In the genomic region with DNA sequence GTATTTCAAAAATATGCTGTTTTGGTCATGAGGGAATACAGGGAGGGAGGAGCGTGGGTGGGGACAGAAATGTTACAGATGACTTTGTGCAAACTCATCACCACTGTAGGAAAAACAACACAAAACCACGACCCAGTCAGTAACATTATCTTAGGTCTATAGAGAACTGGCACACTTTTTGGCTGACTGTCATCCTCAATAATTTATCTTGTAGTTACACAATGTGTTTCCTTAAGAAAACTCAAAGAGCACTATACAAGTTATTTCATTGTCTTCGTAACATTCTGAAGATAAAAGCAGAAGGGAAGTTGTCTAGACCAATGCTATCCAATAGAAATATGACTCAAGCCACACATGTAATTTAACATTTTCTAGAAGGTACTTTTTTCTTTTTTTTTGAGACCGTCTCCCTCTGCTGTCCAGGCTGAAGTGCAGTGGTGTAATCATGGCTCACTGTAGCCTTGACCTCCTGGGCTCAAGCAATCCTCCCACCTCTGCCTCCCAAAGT, we compare ENCODE assay signal across 14 cellular contexts. TPM values are rescaled to one million over a fixed set of nuclear protein-coding genes. Genes with fewer than 3 reads are reported as not detected.
DNase-seq lines count a peak whose midpoint lies in the region; ATAC-seq, FAIRE-seq and TF ChIP-seq lines count a peak whose summit lies in the region.
"Had no signal": no experiment of that assay in that cellular context is flagged by ENCODE, and none has a peak within 500 bp of the region (broad histone marks: within the 10 kb centered on the region; RNA-seq: fewer than 3 reads in every experiment).

No MANE protein-coding gene starts in this region.

- H3K4me1 Mint-ChIP-seq in activated T-helper 1 cell treated with anti-CD3 and anti-CD28 coated beads, Interleukin-12 subunit alpha, Interleukin-12 subunit beta, Interleukin-2, Interleukin-4 antibody, amounts not matched to agents 30 ng/mL and 10 ng/mL and 1 ng/mL, durations not matched to agents 14 hours and 24 hours and 36 hours (ENCODE audit: low read depth) = no peaks in the 10 kb centered on the region
- H3K4me1 Mint-ChIP-seq in stimulated activated naive CD8-positive, alpha-beta T cell treated with anti-CD3 and anti-CD28 coated beads, Interleukin-15, amount 100 ng/mL, for 72 hours = no peaks in the 10 kb centered on the region
- H3K4me1 Mint-ChIP-seq: neural crest cell, T-cell had no signal

- intact Hi-C loops in activated T-helper 1 cell treated with anti-CD3 and anti-CD28 coated beads, Interleukin-12 subunit alpha, Interleukin-12 subunit beta, Interleukin-2, Interleukin-4 antibody, amounts not matched to agents 30 ng/mL and 10 ng/mL and 1 ng/mL, durations not matched to agents 14 hours and 24 hours and 36 hours (cut with micrococcal nuclease) = no loop called here

- no peaks in the 10 kb centered on the region for H3K36me3 Mint-ChIP-seq in activated T-helper 1 cell treated with anti-CD3 and anti-CD28 coated beads, Interleukin-12 subunit alpha, Interleukin-12 subunit beta, Interleukin-2, Interleukin-4 antibody, amounts not matched to agents 30 ng/mL and 10 ng/mL and 1 ng/mL, durations not matched to agents 14 hours and 24 hours and 36 hours (ENCODE audit: low read depth)
- H3K36me3 Mint-ChIP-seq: T-cell had no signal

- no peak for ATAC-seq in stimulated activated naive CD8-positive, alpha-beta T cell treated with anti-CD3 and anti-CD28 coated beads, Interleukin-15, amount 100 ng/mL, for 72 hours
- ATAC-seq: T-cell had no signal

- H3K27ac ChIP-seq in fibroblast of lung (ENCODE audit: insufficient read depth, low read length) (no peak overlapping the region), WERI-Rb-1 (no peak overlapping the region)

- H3K9me3 ChIP-seq in fibroblast of lung (ENCODE audit: control insufficient read depth, insufficient read depth, low read depth, low read length) (no peaks in the 10 kb centered on the region), WERI-Rb-1 (ENCODE audit: severe bottlenecking) (no peaks in the 10 kb centered on the region)
- H3K9me3 ChIP-seq: upper lobe of left lung had no signal

- no peak overlapping the region for H3K4me3 Mint-ChIP-seq in activated T-helper 1 cell treated with anti-CD3 and anti-CD28 coated beads, Interleukin-12 subunit alpha, Interleukin-12 subunit beta, Interleukin-2, Interleukin-4 antibody, amounts not matched to agents 30 ng/mL and 10 ng/mL and 1 ng/mL, durations not matched to agents 14 hours and 24 hours and 36 hours
- H3K4me3 Mint-ChIP-seq in stimulated activated naive CD8-positive, alpha-beta T cell treated with anti-CD3 and anti-CD28 coated beads, Interleukin-15, amount 100 ng/mL, for 72 hours = no peak overlapping the region
- H3K4me3 Mint-ChIP-seq: neural crest cell, T-cell had no signal

- no peak overlapping the region for H3K4me3 ChIP-seq in fibroblast of lung (replicated peaks in 1 of 4; ENCODE audit: control extremely low read depth in 1 of 4, insufficient read depth in 1 of 4, low read depth in 3 of 4, low read length in 4 of 4)
- no peak overlapping the region for H3K4me3 ChIP-seq in skeletal muscle cell (ENCODE audit: low read depth, low read length)
- no peak overlapping the region for H3K4me3 ChIP-seq in WERI-Rb-1 (ENCODE audit: low read depth, low read length)
- H3K4me3 ChIP-seq: upper lobe of left lung had no signal

- no peak overlapping the region for H2AFZ ChIP-seq in fibroblast of lung (ENCODE audit: low read length)

- no peak overlapping the region for H3K9ac ChIP-seq in fibroblast of lung (ENCODE audit: insufficient read depth, low read length)

- H3K9me3 Mint-ChIP-seq in activated T-helper 1 cell treated with anti-CD3 and anti-CD28 coated beads, Interleukin-12 subunit alpha, Interleukin-12 subunit beta, Interleukin-2, Interleukin-4 antibody, amounts not matched to agents 30 ng/mL and 10 ng/mL and 1 ng/mL, durations not matched to agents 14 hours and 24 hours and 36 hours = no peaks in the 10 kb centered on the region
- peaks cover 0 to 7% of the 10 kb centered on the region in 2 donors for H3K9me3 Mint-ChIP-seq in stimulated activated naive CD8-positive, alpha-beta T cell treated with anti-CD3 and anti-CD28 coated beads, Interleukin-15, amount 100 ng/mL, for 72 hours
- H3K9me3 Mint-ChIP-seq: neural crest cell, T-cell had no signal

- TF ChIP-seq CTCF in fibroblast of lung (conservative IDR thresholded peaks at IDR 0.05 in 1 of 2, IDR thresholded peaks at IDR 0.05 in 1 of 2; ENCODE audit: low read depth in 1 of 2, low read length in 2 of 2) (peak in 1 of 2 donors; percentile 14), WERI-Rb-1 (IDR thresholded peaks at IDR 0.05; ENCODE audit: low read depth, low read length) (no peak)

- no peaks in the 10 kb centered on the region for H3K79me2 ChIP-seq in fibroblast of lung (ENCODE audit: control insufficient read depth, insufficient read depth, low read length)

- H3K27me3 Mint-ChIP-seq in activated T-helper 1 cell treated with anti-CD3 and anti-CD28 coated beads, Interleukin-12 subunit alpha, Interleukin-12 subunit beta, Interleukin-2, Interleukin-4 antibody, amounts not matched to agents 30 ng/mL and 10 ng/mL and 1 ng/mL, durations not matched to agents 14 hours and 24 hours and 36 hours (ENCODE audit: insufficient read depth) = no peaks in the 10 kb centered on the region
- no peaks in the 10 kb centered on the region for H3K27me3 Mint-ChIP-seq in stimulated activated naive CD8-positive, alpha-beta T cell treated with anti-CD3 and anti-CD28 coated beads, Interleukin-15, amount 100 ng/mL, for 72 hours
- H3K27me3 Mint-ChIP-seq: T-cell had no signal

- no peaks in the 10 kb centered on the region for H3K4me1 ChIP-seq in fibroblast of lung (ENCODE audit: control insufficient read depth, extremely low read depth, insufficient read depth, low read length)

- H3K4me2 ChIP-seq in fibroblast of lung (ENCODE audit: extremely low read depth, insufficient read depth, low read length) = no peak overlapping the region

- H3K27me3 ChIP-seq in fibroblast of lung (ENCODE audit: control insufficient read depth, insufficient read depth, low read length) (no peaks in the 10 kb centered on the region), WERI-Rb-1 (ENCODE audit: insufficient read depth, low read depth, severe bottlenecking) (no peaks in the 10 kb centered on the region)
- H3K27me3 ChIP-seq: upper lobe of left lung had no signal

- DNase-seq in GM19239 (ENCODE audit: insufficient read length, low spot score) (no peak), RPMI7951 (ENCODE audit: low read depth) (peak; percentile 25), fibroblast of lung (ENCODE audit: low read depth in 2 of 2) (peak; percentile 75 to 99), skeletal muscle cell (ENCODE audit: low read depth) (peak; percentile 80), NCI-H1048 (lab: John Stamatoyannopoulos, UW) (no peak), WERI-Rb-1 (no peak)
- no peak for DNase-seq in activated T-helper 1 cell treated with anti-CD3 and anti-CD28 coated beads, Interleukin-12 subunit alpha, Interleukin-12 subunit beta, Interleukin-2, Interleukin-4 antibody, amounts not matched to agents 30 ng/mL and 10 ng/mL and 1 ng/mL, durations not matched to agents 14 hours and 24 hours and 36 hours (ENCODE audit: low spot score)
- no peak for DNase-seq in stimulated activated naive CD8-positive, alpha-beta T cell treated with anti-CD3 and anti-CD28 coated beads, Interleukin-15, amount 100 ng/mL, for 72 hours
- DNase-seq: cerebellar nuclear complex, DND-41, NCI-H345, T-cell, upper lobe of left lung had no signal

- H3K36me3 ChIP-seq in fibroblast of lung (ENCODE audit: control insufficient read depth, insufficient read depth, low read length) (no peaks in the 10 kb centered on the region), WERI-Rb-1 (no peaks in the 10 kb centered on the region)
- H3K36me3 ChIP-seq: upper lobe of left lung had no signal

- peak; percentile 28 for FAIRE-seq in GM19239 (lab: Jason Lieb, UNC)

- H4K20me1 ChIP-seq in fibroblast of lung (ENCODE audit: control insufficient read depth, extremely low read depth, insufficient read depth, low read length) = no peaks in the 10 kb centered on the region

- no peak overlapping the region for H3K27ac Mint-ChIP-seq in activated T-helper 1 cell treated with anti-CD3 and anti-CD28 coated beads, Interleukin-12 subunit alpha, Interleukin-12 subunit beta, Interleukin-2, Interleukin-4 antibody, amounts not matched to agents 30 ng/mL and 10 ng/mL and 1 ng/mL, durations not matched to agents 14 hours and 24 hours and 36 hours
- H3K27ac Mint-ChIP-seq in stimulated activated naive CD8-positive, alpha-beta T cell treated with anti-CD3 and anti-CD28 coated beads, Interleukin-15, amount 100 ng/mL, for 72 hours = no peak overlapping the region
- H3K27ac Mint-ChIP-seq: T-cell had no signal

RNA-seq across cellular contexts. Expression of gene CDK14, which starts 16.9 kb away (rescaled TPM):
- total RNA-seq in RPMI7951 (2014; rRNA removed; shearing (Covaris generic)) = 5.2 and 9.3 TPM in 2 replicates
- 36.0 and 41.1 TPM in 2 replicates for total RNA-seq in fibroblast of lung
- polyA plus RNA-seq in fibroblast of lung = 23.6 and 28.9 TPM in 2 replicates
- 15.4 and 19.2 TPM in 2 replicates for polyA plus RNA-seq in fibroblast of lung (2012)
- polyA minus RNA-seq in fibroblast of lung (ENCODE audit: low replicate concordance) = 33.0 and 37.5 TPM in 2 replicates
- 1.6 and 1.9 TPM in 2 replicates for total RNA-seq in activated T-helper 1 cell treated with anti-CD3 and anti-CD28 coated beads, Interleukin-12 subunit alpha, Interleukin-12 subunit beta, Interleukin-2, Interleukin-4 antibody, amounts not matched to agents 30 ng/mL and 10 ng/mL and 1 ng/mL, durations not matched to agents 14 hours and 24 hours and 36 hours

Comparison
In these comparisons a context has a peak if more than half of its experiments do, and no peak if none do; other contexts are left out.
1. DNase-seq: peak in RPMI7951 (single experiment), fibroblast of lung (2 of 2) and skeletal muscle cell (single experiment); none in GM19239 (single experiment), NCI-H1048 (single experiment), activated T-helper 1 cell treated with anti-CD3 and anti-CD28 coated beads, Interleukin-12 subunit alpha, Interleukin-12 subunit beta, Interleukin-2, Interleukin-4 antibody, amounts not matched to agents 30 ng/mL and 10 ng/mL and 1 ng/mL, durations not matched to agents 14 hours and 24 hours and 36 hours (single experiment), WERI-Rb-1 (single experiment) and stimulated activated naive CD8-positive, alpha-beta T cell treated with anti-CD3 and anti-CD28 coated beads, Interleukin-15, amount 100 ng/mL, for 72 hours (0 of 2).